In genomic region chr6:30142665-30143064, GRCh38 we compare ENCODE assay signal across 28 cellular contexts.
"Had no signal": no experiment of that assay in that cellular context is flagged by ENCODE, and none has a peak within 500 bp of the region (broad histone marks: within the 10 kb centered on the region; RNA-seq: fewer than 3 reads in every experiment).

No MANE protein-coding gene starts in this region.

- H3K9me3 ChIP-seq: colonic mucosa, esophagus muscularis mucosa, esophagus squamous epithelium, gastrocnemius medialis, gastroesophageal sphincter, heart left ventricle, heart right ventricle had no signal

- DNase-seq: colonic mucosa; cortex of kidney; dermis blood vessel endothelial cell; dorsolateral prefrontal cortex; effector CD4-positive, alpha-beta T cell; effector CD8-positive, alpha-beta T cell; effector memory CD4-positive, alpha-beta T cell; effector memory CD8-positive, alpha-beta T cell; endodermal cell; erythroblast; esophagus squamous epithelium; foreskin fibroblast; foreskin keratinocyte; foreskin melanocyte; gastrocnemius medialis; glutamatergic neuron; head of caudate nucleus; heart left ventricle; heart right ventricle had no signal

- H3K36me3 ChIP-seq: colonic mucosa, esophagus muscularis mucosa, esophagus squamous epithelium, gastrocnemius medialis, gastroesophageal sphincter, heart left ventricle, heart right ventricle had no signal

- H3K27ac ChIP-seq: colonic mucosa, coronary artery, dorsolateral prefrontal cortex, epithelial cell of prostate, esophagus muscularis mucosa, esophagus squamous epithelium, foreskin keratinocyte, gastrocnemius medialis, gastroesophageal sphincter, heart left ventricle, heart right ventricle had no signal

- H3K4me1 ChIP-seq: colonic mucosa, esophagus muscularis mucosa, esophagus squamous epithelium, foreskin keratinocyte, gastrocnemius medialis, gastroesophageal sphincter, heart left ventricle, heart right ventricle had no signal

- H3K4me3 ChIP-seq: colonic mucosa, coronary artery, dorsolateral prefrontal cortex, esophagus muscularis mucosa, esophagus squamous epithelium, gastrocnemius medialis, gastroesophageal sphincter, heart left ventricle, heart right ventricle had no signal

- FAIRE-seq: colon, endometrium, endothelial cell of umbilical vein, frontal cortex had no signal

- ATAC-seq: effector memory CD8-positive, alpha-beta T cell; esophagus mucosa; foreskin keratinocyte; gastrocnemius medialis; gastroesophageal sphincter; heart left ventricle; heart right ventricle had no signal
